10 cellular contexts compared by ENCODE assay signal in the genomic region with DNA sequence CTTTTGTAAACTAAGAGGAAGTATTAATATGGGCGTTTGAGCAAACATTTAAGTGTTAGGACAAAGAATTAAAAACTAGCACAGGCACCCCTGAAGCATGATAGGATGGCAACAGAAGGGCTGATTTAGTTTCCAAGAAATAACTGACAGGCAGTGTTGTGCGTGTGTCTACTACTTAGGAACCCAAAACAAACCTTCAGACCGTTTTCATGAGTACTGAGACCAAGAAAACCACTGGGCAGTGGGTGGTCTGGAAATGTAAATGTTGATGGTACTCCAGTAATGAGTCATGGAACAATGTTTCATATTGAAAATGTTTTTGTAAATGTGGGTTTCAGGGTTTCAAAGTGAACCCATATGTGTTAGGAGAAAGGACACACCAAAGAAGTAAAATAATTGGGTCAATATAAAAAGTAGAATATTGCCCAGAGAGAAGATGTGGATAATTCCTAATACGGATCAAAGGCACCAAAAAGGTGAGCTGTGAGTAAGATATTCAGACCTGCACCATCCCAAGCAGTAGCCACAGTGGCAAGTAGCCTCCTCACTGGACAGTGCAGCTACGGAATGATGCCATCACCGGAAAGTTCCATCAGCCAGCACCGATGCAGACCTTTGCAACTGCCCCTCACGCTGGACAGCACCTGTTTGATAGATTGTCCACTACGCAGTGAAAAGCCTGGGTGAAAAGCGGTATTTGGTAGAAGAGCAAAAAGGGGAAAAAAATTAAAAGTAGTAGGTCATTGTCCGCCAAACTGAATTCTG. TPM values are rescaled to one million over a fixed set of nuclear protein-coding genes. Genes with fewer than 3 reads are reported as not detected.
DNase-seq lines count a peak whose midpoint lies in the region; ATAC-seq and TF ChIP-seq lines count a peak whose summit lies in the region.
"Not testable (repeated sequence)": the region's sequence is repeated elsewhere in the genome, so short reads cannot be mapped to it uniquely, and the experiment has no call there.
"Had no signal": no experiment of that assay in that cellular context is flagged by ENCODE, and none has a peak within 500 bp of the region (broad histone marks: within the 10 kb centered on the region; RNA-seq: fewer than 3 reads in every experiment).

No MANE protein-coding gene starts in this region.

- not testable (repeated sequence) for H4K8ac ChIP-seq in H9 (replicated peaks; ENCODE audit: insufficient read length, low read depth, low read length)

- not testable (repeated sequence) for H3K14ac ChIP-seq in H9 (ENCODE audit: insufficient read depth, low read length)

- not testable (repeated sequence) for H3K27ac ChIP-seq in H9 (ENCODE audit: insufficient read length, low read depth, low read length)

- H2AFZ ChIP-seq in H9 (ENCODE audit: low read length) = not testable (repeated sequence)

- intact Hi-C loops in activated CD8-positive, alpha-beta T cell treated with anti-CD3 and anti-CD28 coated beads for 36 hours (cut with micrococcal nuclease) = not testable (repeated sequence)

- not testable (repeated sequence) for H2BK5ac ChIP-seq in H9 (ENCODE audit: insufficient read length, low read length)

- not testable (repeated sequence) for H3K79me1 ChIP-seq in H9 (ENCODE audit: insufficient read depth, low read depth, low read length, poor library complexity, severe bottlenecking)

- H4K20me1 ChIP-seq in H9 (ENCODE audit: control insufficient read depth, insufficient read depth, insufficient read length) = not testable (repeated sequence)

- POLR2A ChIA-PET in activated CD8-positive, alpha-beta T cell treated with anti-CD3 and anti-CD28 coated beads for 36 hours (lab: Charles Lee) = not testable (repeated sequence)

- H3K9me3 ChIP-seq in H9 (ENCODE audit: control insufficient read depth, low read depth, low read length) = not testable (repeated sequence)

- not testable (repeated sequence) for H2BK120ac ChIP-seq in H9 (ENCODE audit: low read depth, low read length, poor library complexity, severe bottlenecking)

- not testable (repeated sequence) for H3K27me3 Mint-ChIP-seq in H9 (ENCODE audit: low read depth); T-helper 1 cell treated with Interleukin-12 subunit alpha and Interleukin-12 subunit beta and Interleukin-4 antibody, amounts not matched to agents 30 μg/mL and 1 μg/mL, for 36 hours (ENCODE audit: low read depth); activated CD8-positive, alpha-beta T cell treated with anti-CD3 and anti-CD28 coated beads for 36 hours; osteocyte (ENCODE audit: unreplicated experiment); stimulated activated naive CD8-positive, alpha-beta T cell treated with anti-CD3 and anti-CD28 coated beads, Interleukin-15, Interleukin-2, amounts not matched to agents 100 ng/mL and 50 ng/mL, for 24 hours

- H2BK20ac ChIP-seq in H9 (ENCODE audit: low read depth, low read length, poor library complexity, severe bottlenecking) = not testable (repeated sequence)

- not testable (repeated sequence) for H2BK15ac ChIP-seq in H9 (ENCODE audit: low read depth, low read length)

- not testable (repeated sequence) for H3K79me2 ChIP-seq in H9 (ENCODE audit: insufficient read depth, low read length)

- H3K27me3 ChIP-seq in H9 (ENCODE audit: insufficient read depth, low read length) = not testable (repeated sequence)

- in situ Hi-C loops in astrocyte of the spinal cord (cut with HindIII; ENCODE audit: low sequenced_read_pairs) = not testable (repeated sequence)

- not testable (repeated sequence) for H3T11ph ChIP-seq in H9 (ENCODE audit: low read length)

- not testable (repeated sequence) for H3K4me1 ChIP-seq in H9 (ENCODE audit: insufficient read depth, low read length)

- not testable (repeated sequence) for H2AK5ac ChIP-seq in H9 (ENCODE audit: insufficient read length, low read length)

- peak; percentile 45 for ATAC-seq in activated CD8-positive, alpha-beta T cell treated with anti-CD3 and anti-CD28 coated beads for 36 hours

- not testable (repeated sequence) for H3K4me3 Mint-ChIP-seq in H9; T-helper 1 cell treated with Interleukin-12 subunit alpha and Interleukin-12 subunit beta and Interleukin-4 antibody, amounts not matched to agents 30 μg/mL and 1 μg/mL, for 36 hours; activated CD8-positive, alpha-beta T cell treated with anti-CD3 and anti-CD28 coated beads for 36 hours
- H3K4me3 Mint-ChIP-seq in osteocyte (ENCODE audit: unreplicated experiment) = peak overlapping the region; percentile 0
- peak overlapping the region; percentile 35 for H3K4me3 Mint-ChIP-seq in stimulated activated naive CD8-positive, alpha-beta T cell treated with anti-CD3 and anti-CD28 coated beads, Interleukin-15, Interleukin-2, amounts not matched to agents 100 ng/mL and 50 ng/mL, for 24 hours

- H3K9ac ChIP-seq in H9 (ENCODE audit: extremely low read depth, insufficient read length, low read length) = not testable (repeated sequence)

- not testable (repeated sequence) for H3K4me2 ChIP-seq in H9 (ENCODE audit: insufficient read depth, insufficient read length, low read length)

- H3K4ac ChIP-seq in H9 (ENCODE audit: low read depth, low read length) = not testable (repeated sequence)

- CTCF ChIA-PET in activated CD8-positive, alpha-beta T cell treated with anti-CD3 and anti-CD28 coated beads for 36 hours (lab: Charles Lee) = interaction anchor here (1.2 kb wide), 1 partner anchor 12 kb away, joined by 3 read pairs; no protein-coding TSS in a partner anchor

- not testable (repeated sequence) for H4K91ac ChIP-seq in H9 (ENCODE audit: insufficient read length, low read depth, low read length)

- not testable (repeated sequence) for H3K9me3 Mint-ChIP-seq in H9; T-helper 1 cell treated with Interleukin-12 subunit alpha and Interleukin-12 subunit beta and Interleukin-4 antibody, amounts not matched to agents 30 μg/mL and 1 μg/mL, for 36 hours; activated CD8-positive, alpha-beta T cell treated with anti-CD3 and anti-CD28 coated beads for 36 hours; osteocyte (ENCODE audit: unreplicated experiment); stimulated activated naive CD8-positive, alpha-beta T cell treated with anti-CD3 and anti-CD28 coated beads, Interleukin-15, Interleukin-2, amounts not matched to agents 100 ng/mL and 50 ng/mL, for 24 hours

- WGBS in H9 (ENCODE audit: extremely low coverage, insufficient read length, low lambda C conversion rate) = no CpG with 5 or more reads among the region's 11 CpGs

- H3K23ac ChIP-seq in H9 (ENCODE audit: insufficient read length, low read depth, low read length) = not testable (repeated sequence)

- not testable (repeated sequence) for H3K56ac ChIP-seq in H9 (ENCODE audit: insufficient read length, low read depth, low read length)

- H3K4me1 Mint-ChIP-seq in H9 = not testable (repeated sequence)
- peaks cover 22% of the 10 kb centered on the region for H3K4me1 Mint-ChIP-seq in T-helper 1 cell treated with Interleukin-12 subunit alpha and Interleukin-12 subunit beta and Interleukin-4 antibody, amounts not matched to agents 30 μg/mL and 1 μg/mL, for 36 hours (ENCODE audit: low read depth)
- H3K4me1 Mint-ChIP-seq in activated CD8-positive, alpha-beta T cell treated with anti-CD3 and anti-CD28 coated beads for 36 hours (ENCODE audit: low read depth) = peaks cover 36% of the 10 kb centered on the region
- H3K4me1 Mint-ChIP-seq in osteocyte (ENCODE audit: unreplicated experiment) = peaks cover 36% of the 10 kb centered on the region
- peaks cover 31% of the 10 kb centered on the region for H3K4me1 Mint-ChIP-seq in stimulated activated naive CD8-positive, alpha-beta T cell treated with anti-CD3 and anti-CD28 coated beads, Interleukin-15, Interleukin-2, amounts not matched to agents 100 ng/mL and 50 ng/mL, for 24 hours (ENCODE audit: low read depth)

- H3K27ac Mint-ChIP-seq in H9 = peak overlapping the region in 1 of 3 experiments; percentile 41; a peak in 1 of 7 replicates
- peak overlapping the region; percentile 18 for H3K27ac Mint-ChIP-seq in T-helper 1 cell treated with Interleukin-12 subunit alpha and Interleukin-12 subunit beta and Interleukin-4 antibody, amounts not matched to agents 30 μg/mL and 1 μg/mL, for 36 hours
- peak overlapping the region; percentile 85 for H3K27ac Mint-ChIP-seq in activated CD8-positive, alpha-beta T cell treated with anti-CD3 and anti-CD28 coated beads for 36 hours
- H3K27ac Mint-ChIP-seq in osteocyte (ENCODE audit: unreplicated experiment) = peak overlapping the region; percentile 78
- peak overlapping the region; percentile 93 for H3K27ac Mint-ChIP-seq in stimulated activated naive CD8-positive, alpha-beta T cell treated with anti-CD3 and anti-CD28 coated beads, Interleukin-15, Interleukin-2, amounts not matched to agents 100 ng/mL and 50 ng/mL, for 24 hours

- H3K23me2 ChIP-seq in H9 (ENCODE audit: insufficient read length, low read depth, low read length, poor library complexity, severe bottlenecking) = not testable (repeated sequence)

- H2BK12ac ChIP-seq in H9 (ENCODE audit: insufficient read length, low read depth, low read length) = not testable (repeated sequence)

- H3K36me3 Mint-ChIP-seq in H9 (ENCODE audit: insufficient read depth in 1 of 3, low read depth in 3 of 3) = peaks cover 22 to 53% (median 31%) of the 10 kb centered on the region in 3 experiments
- H3K36me3 Mint-ChIP-seq in T-helper 1 cell treated with Interleukin-12 subunit alpha and Interleukin-12 subunit beta and Interleukin-4 antibody, amounts not matched to agents 30 μg/mL and 1 μg/mL, for 36 hours (ENCODE audit: low read depth) = peaks cover 48% of the 10 kb centered on the region
- peaks cover 48% of the 10 kb centered on the region for H3K36me3 Mint-ChIP-seq in activated CD8-positive, alpha-beta T cell treated with anti-CD3 and anti-CD28 coated beads for 36 hours (ENCODE audit: low read depth)
- H3K36me3 Mint-ChIP-seq in osteocyte (ENCODE audit: unreplicated experiment) = peaks cover 40% of the 10 kb centered on the region
- peaks cover 49% of the 10 kb centered on the region for H3K36me3 Mint-ChIP-seq in stimulated activated naive CD8-positive, alpha-beta T cell treated with anti-CD3 and anti-CD28 coated beads, Interleukin-15, Interleukin-2, amounts not matched to agents 100 ng/mL and 50 ng/mL, for 24 hours (ENCODE audit: low read depth)

- DNase-seq in H9 = peak; percentile 19
- not testable (repeated sequence) for DNase-seq in activated CD8-positive, alpha-beta T cell treated with anti-CD3 and anti-CD28 coated beads for 36 hours; osteocyte (ENCODE audit: extremely low spot score, unreplicated experiment)
- peak; percentile 56 for DNase-seq in activated effector memory CD4-positive, alpha-beta T cell treated with anti-CD3 and anti-CD28 coated beads, Interleukin-2, amount 50 U/mL, for 16 hours
- DNase-seq in astrocyte of the spinal cord (ENCODE audit: low read depth, low spot score) = peak; percentile 64
- DNase-seq in fibroblast of peridontal ligament (ENCODE audit: extremely low read depth) = peak; percentile 45

- H3K4me3 ChIP-seq in astrocyte of the spinal cord (ENCODE audit: low read depth, low read length) = not testable (repeated sequence)

- not testable (repeated sequence) for H4K5ac ChIP-seq in H9 (ENCODE audit: insufficient read length, low read depth, low read length)

- H3K18ac ChIP-seq in H9 (ENCODE audit: insufficient read length, low read depth, low read length) = not testable (repeated sequence)

- not testable (repeated sequence) for TF ChIP-seq CTCF in H9 (conservative IDR thresholded peaks at IDR 0.05); activated CD8-positive, alpha-beta T cell treated with anti-CD3 and anti-CD28 coated beads for 36 hours (IDR thresholded peaks at IDR 0.05); astrocyte of the spinal cord (IDR thresholded peaks at IDR 0.05; ENCODE audit: low read depth, low read length); osteocyte (IDR thresholded peaks at IDR 0.05)

RNA-seq across cellular contexts. Expression of a gene that starts 29.0 kb away (rescaled TPM):
- 0.33 TPM in 1 of 2 replicates, not detected in the other for total RNA-seq in H9 (2021)
- total RNA-seq in activated CD8-positive, alpha-beta T cell treated with anti-CD3 and anti-CD28 coated beads for 36 hours = under 1 TPM; 0.20 to 0.65 TPM
- total RNA-seq in osteocyte = 6.2 and 7.6 TPM in 2 replicates
- total RNA-seq: Daoy, GM23248 had no signal
